Comparison of ENCODE assay signal across 33 cellular contexts in the genomic region with DNA sequence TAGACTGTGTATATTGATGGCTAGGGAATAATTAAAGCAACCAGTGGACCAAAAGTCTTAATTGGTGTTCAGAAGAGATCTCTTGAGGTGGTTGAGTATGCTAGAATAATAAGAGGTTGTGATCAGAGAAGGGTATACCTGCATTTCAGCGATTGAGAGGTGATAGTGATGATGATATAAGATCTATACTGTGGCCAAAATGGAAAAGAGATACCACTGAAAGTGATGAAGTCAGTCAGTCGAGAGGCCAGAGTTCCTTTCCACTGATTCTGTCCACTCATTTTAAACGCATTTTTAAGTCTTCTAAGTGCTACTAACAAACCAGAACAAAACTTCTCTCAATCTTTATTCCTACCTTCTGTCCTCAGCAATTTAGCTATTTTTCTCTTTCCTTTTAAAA.
DNase-seq lines count a peak whose midpoint lies in the region; ATAC-seq, FAIRE-seq and TF ChIP-seq lines count a peak whose summit lies in the region.
"Had no signal": no experiment of that assay in that cellular context is flagged by ENCODE, and none has a peak within 500 bp of the region (broad histone marks: within the 10 kb centered on the region; RNA-seq: fewer than 3 reads in every experiment).

No MANE protein-coding gene starts in this region.

- FAIRE-seq in GM19239 (lab: Jason Lieb, UNC), result peak; percentile 76

- ATAC-seq in HG03432 (IDR thresholded peaks at IDR 0.05; ENCODE audit: unreplicated experiment), result peak; percentile 27
- no peak for ATAC-seq in GM19455 (IDR thresholded peaks at IDR 0.05; ENCODE audit: unreplicated experiment)
- ATAC-seq in GM21390 (IDR thresholded peaks at IDR 0.05; ENCODE audit: unreplicated experiment), result no peak
- ATAC-seq: gastrocnemius medialis, right lobe of liver had no signal

- in situ Hi-C loops in ACHN (cut with HindIII; ENCODE audit: low pct_ligation_motif_present, low pct_unique_long_range_greater_than_20kb, low sequenced_read_pairs), result no loop called here

- no peak overlapping the region for H3K4me3 ChIP-seq in neutrophil (ENCODE audit: low read depth in 1 of 2, low read length in 1 of 2)
- H3K4me3 ChIP-seq: BLaER1, colonic mucosa, gastrocnemius medialis, hepatocyte, lung, mucosa of descending colon, prostate gland, right lobe of liver, spleen, thyroid gland, vagina had no signal

- DNase-seq in GM10266 (ENCODE audit: extremely low spot score), result peak; percentile 14
- no peak for DNase-seq in GM19239 (ENCODE audit: insufficient read length, low spot score)
- DNase-seq in ACHN, result no peak
- DNase-seq: activated CD4-positive, alpha-beta T cell treated with anti-CD3 and anti-CD28 coated beads for 36 hours; activated gamma-delta T cell; activated T-cell treated with anti-CD3 and anti-CD28 coated beads, Interleukin-2, amount 50 U/mL, for 1 hour; colonic mucosa; effector CD4-positive, alpha-beta T cell; gastrocnemius medialis; GOT3; HFFc6; Kasumi-1; mucosa of descending colon; natural killer cell; NCI-H146; NCI-H2107; NCI-H345; occipital lobe; right lobe of liver; spleen; stimulated activated CD4-positive, alpha-beta T cell treated with anti-CD3 and anti-CD28 coated beads, Interleukin-2, amount 100 ng/mL, for 24 hours; T-helper 9 cell; thyroid gland had no signal

- H3K36me3 ChIP-seq in neutrophil, result peaks cover 75% of the 10 kb centered on the region
- H3K36me3 ChIP-seq: colonic mucosa, prostate gland had no signal

- peaks cover 0 to 2% of the 10 kb centered on the region in 2 experiments for H3K4me1 ChIP-seq in neutrophil (ENCODE audit: control insufficient read depth in 1 of 2, insufficient read depth in 1 of 2, low read depth in 1 of 2, low read length in 1 of 2)
- H3K4me1 ChIP-seq: colonic mucosa, gastrocnemius medialis, prostate gland, right lobe of liver, thyroid gland, vagina had no signal

- no peaks in the 10 kb centered on the region for H3K27me3 ChIP-seq in neutrophil
- H3K27me3 ChIP-seq: BLaER1, colonic mucosa, gastrocnemius medialis, hepatocyte, right lobe of liver, spleen, thyroid gland, vagina had no signal

- H3K27ac ChIP-seq in neutrophil, result peak overlapping the region; percentile 32
- H3K27ac ChIP-seq: BLaER1, colonic mucosa, gastrocnemius medialis, hepatocyte, prostate gland, right lobe of liver, thyroid gland, vagina, VCaP had no signal

- H3K9me3 ChIP-seq in neutrophil, result no peaks in the 10 kb centered on the region
- H3K9me3 ChIP-seq: BLaER1, colonic mucosa, gastrocnemius medialis, mucosa of descending colon, prostate gland, right lobe of liver, spleen, thyroid gland, vagina had no signal

- TF ChIP-seq CTCF in GM10266 (IDR thresholded peaks at IDR 0.05; ENCODE audit: control insufficient read depth, insufficient read depth, low read depth, missing control alignments), result no peak
- TF ChIP-seq CTCF in neutrophil (IDR thresholded peaks at IDR 0.05), result no peak
